12 cellular contexts compared by ENCODE assay signal in the genomic region with DNA sequence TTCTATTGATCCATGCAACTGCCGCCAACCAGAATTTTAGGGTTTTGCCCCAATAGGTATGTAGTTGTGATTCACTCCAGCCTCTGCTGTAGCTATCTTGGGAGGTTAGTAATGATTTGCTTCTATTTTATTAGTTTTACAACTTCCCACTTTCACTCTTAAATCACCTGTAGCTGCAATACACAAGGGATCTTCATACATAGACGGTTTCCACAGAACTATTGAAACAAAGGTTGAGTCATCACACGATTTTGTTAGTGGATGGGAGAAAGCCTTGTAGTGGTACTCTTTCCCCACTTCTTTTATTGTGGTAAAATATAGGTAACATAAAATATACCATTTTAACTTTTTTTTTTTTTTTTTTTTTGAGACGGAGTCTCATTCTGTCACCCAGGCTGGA.
DNase-seq lines count a peak whose midpoint lies in the region; ATAC-seq and TF ChIP-seq lines count a peak whose summit lies in the region.
"Had no signal": no experiment of that assay in that cellular context is flagged by ENCODE, and none has a peak within 500 bp of the region (broad histone marks: within the 10 kb centered on the region; RNA-seq: fewer than 3 reads in every experiment).

No MANE protein-coding gene starts in this region.

- POLR2A ChIA-PET in Caco-2 (lab: Charles Lee) = no interaction called here

- no TSS peak for BruUV-seq in Caco-2 (replicated peaks; lab: Mats Ljungman, UMichigan)

- H3K4me1 Mint-ChIP-seq in Caco-2 (ENCODE audit: low read depth, unreplicated experiment) (no peaks in the 10 kb centered on the region), progenitor cell of endocrine pancreas (ENCODE audit: low read depth) (no peaks in the 10 kb centered on the region)
- H3K4me1 Mint-ChIP-seq: brain had no signal

- peak; percentile 93 for ATAC-seq in GM18508 (IDR thresholded peaks at IDR 0.05; ENCODE audit: insufficient read depth, unreplicated experiment)
- ATAC-seq in GM19467 (IDR thresholded peaks at IDR 0.05; ENCODE audit: unreplicated experiment) = peak; percentile 91
- ATAC-seq in HG02852 (IDR thresholded peaks at IDR 0.05; ENCODE audit: unreplicated experiment) = peak; percentile 98
- peak; percentile 84 for ATAC-seq in HG03520 (IDR thresholded peaks at IDR 0.05; ENCODE audit: unreplicated experiment)
- ATAC-seq in gastroesophageal sphincter = no peak

- H3K27me3 ChIP-seq in Caco-2 (replicated peaks; ENCODE audit: control insufficient read depth, insufficient read depth, low read length) (no peaks in the 10 kb centered on the region), gastroesophageal sphincter (no peaks in the 10 kb centered on the region)
- H3K27me3 ChIP-seq: BLaER1 treated with 17β-estradiol and CSF1 and Interleukin-3, amounts not matched to agents 10 nM and 100 nM; Peyer's patch; thyroid gland had no signal

- no peak for DNase-seq in NCI-H524 (lab: John Stamatoyannopoulos, UW)
- DNase-seq in Caco-2 = no peak
- no peak for DNase-seq in progenitor cell of endocrine pancreas (ENCODE audit: low spot score, unreplicated experiment)
- DNase-seq: Peyer's patch, thyroid gland had no signal

- TF ChIP-seq EP300 in gastroesophageal sphincter (IDR thresholded peaks at IDR 0.05) = no peak

- CTCF ChIA-PET in Caco-2 (lab: Charles Lee) = interaction anchor here (0.5 kb wide), 1 partner anchor 507 kb away, joined by 7 read pairs; no protein-coding TSS in a partner anchor

- H3K36me3 Mint-ChIP-seq in Caco-2 (ENCODE audit: insufficient read depth, unreplicated experiment) = no peaks in the 10 kb centered on the region
- H3K36me3 Mint-ChIP-seq in progenitor cell of endocrine pancreas (ENCODE audit: insufficient read depth) = no peaks in the 10 kb centered on the region
- H3K36me3 Mint-ChIP-seq: brain had no signal

- H3K4me3 Mint-ChIP-seq in Caco-2 (ENCODE audit: unreplicated experiment) (no peak overlapping the region), progenitor cell of endocrine pancreas (ENCODE audit: low read depth) (no peak overlapping the region)
- H3K4me3 Mint-ChIP-seq: brain had no signal

- no peak overlapping the region for H3K4me3 ChIP-seq in Caco-2 (ENCODE audit: low read depth, low read length)
- no peak overlapping the region for H3K4me3 ChIP-seq in gastroesophageal sphincter
- H3K4me3 ChIP-seq: BLaER1 treated with 17β-estradiol and CSF1 and Interleukin-3, amounts not matched to agents 10 nM and 100 nM; Peyer's patch; thyroid gland had no signal

- H3K9me3 ChIP-seq in Caco-2 (no peaks in the 10 kb centered on the region), gastroesophageal sphincter (no peaks in the 10 kb centered on the region)
- H3K9me3 ChIP-seq: BLaER1 treated with 17β-estradiol and CSF1 and Interleukin-3, amounts not matched to agents 10 nM and 100 nM; Peyer's patch; thyroid gland had no signal

- H3K4me1 ChIP-seq in Caco-2 (no peaks in the 10 kb centered on the region), gastroesophageal sphincter (no peaks in the 10 kb centered on the region)
- H3K4me1 ChIP-seq: BLaER1 treated with 17β-estradiol and CSF1 and Interleukin-3, amounts not matched to agents 10 nM and 100 nM; Peyer's patch; thyroid gland had no signal

- H3K9me3 Mint-ChIP-seq in Caco-2 (ENCODE audit: unreplicated experiment) (no peaks in the 10 kb centered on the region), progenitor cell of endocrine pancreas (ENCODE audit: low read depth) (no peaks in the 10 kb centered on the region)
- H3K9me3 Mint-ChIP-seq: brain had no signal

- TF ChIP-seq CTCF in Caco-2 (IDR thresholded peaks at IDR 0.05; ENCODE audit: insufficient read depth in 1 of 2, low read depth in 1 of 2, low read length in 1 of 2, severe bottlenecking in 1 of 2, unreplicated experiment in 1 of 2) (no peak), gastroesophageal sphincter (IDR thresholded peaks at IDR 0.05) (no peak), progenitor cell of endocrine pancreas (IDR thresholded peaks at IDR 0.05; ENCODE audit: unreplicated experiment) (no peak)

- H3K27ac ChIP-seq in gastroesophageal sphincter = no peak overlapping the region
- H3K27ac ChIP-seq: BLaER1 treated with 17β-estradiol and CSF1 and Interleukin-3, amounts not matched to agents 10 nM and 100 nM; Peyer's patch; thyroid gland had no signal

- no peaks in the 10 kb centered on the region for H3K36me3 ChIP-seq in Caco-2 (ENCODE audit: control insufficient read depth, insufficient read depth, low read length)
- no peaks in the 10 kb centered on the region for H3K36me3 ChIP-seq in gastroesophageal sphincter
- H3K36me3 ChIP-seq: BLaER1 treated with 17β-estradiol and CSF1 and Interleukin-3, amounts not matched to agents 10 nM and 100 nM; Peyer's patch; thyroid gland had no signal

- intact Hi-C loops in Caco-2 (cut with micrococcal nuclease; ENCODE audit: unreplicated experiment) = no loop called here

- WGBS in gastroesophageal sphincter (ENCODE audit: low coverage in 1 of 2), 2 donors = 89 to 96% methylated on average over 2 to 3 of the region's 4 CpGs

- H3K27me3 Mint-ChIP-seq in Caco-2 (ENCODE audit: insufficient read depth, unreplicated experiment) = no peaks in the 10 kb centered on the region
- no peaks in the 10 kb centered on the region for H3K27me3 Mint-ChIP-seq in progenitor cell of endocrine pancreas
- H3K27me3 Mint-ChIP-seq: brain had no signal

- no peak for TF ChIP-seq POLR2A in gastroesophageal sphincter (IDR thresholded peaks at IDR 0.05)

- H3K27ac Mint-ChIP-seq in Caco-2 (ENCODE audit: unreplicated experiment) (no peak overlapping the region), progenitor cell of endocrine pancreas (no peak overlapping the region)
- H3K27ac Mint-ChIP-seq: brain had no signal
